27 cellular contexts compared by ENCODE assay signal in genomic region chr10:33616921-33617320, GRCh38.
DNase-seq lines count a peak whose midpoint lies in the region; FAIRE-seq and TF ChIP-seq lines count a peak whose summit lies in the region.
"Had no signal": no experiment of that assay in that cellular context is flagged by ENCODE, and none has a peak within 500 bp of the region (broad histone marks: within the 10 kb centered on the region; RNA-seq: fewer than 3 reads in every experiment).

No MANE protein-coding gene starts in this region.

- TF ChIP-seq CTCF in HEK293 (tag by site-specific recombination; IDR thresholded peaks at IDR 0.05) (no peak), astrocyte (IDR thresholded peaks at IDR 0.05; ENCODE audit: insufficient read depth, low read depth, low read length) (no peak), fibroblast of villous mesenchyme (IDR thresholded peaks at IDR 0.05; ENCODE audit: insufficient read depth, low read depth, low read length) (no peak), osteocyte (IDR thresholded peaks at IDR 0.05) (no peak)

- no peaks in the 10 kb centered on the region for H3K27me3 ChIP-seq in astrocyte (ENCODE audit: insufficient read depth, low read length)
- no peaks in the 10 kb centered on the region for H3K27me3 ChIP-seq in CD8-positive, alpha-beta memory T cell (ENCODE audit: insufficient read depth, low read length, poor library complexity, severe bottlenecking)
- H3K27me3 ChIP-seq: BLaER1 treated with 17β-estradiol and CSF1 and Interleukin-3, amounts not matched to agents 10 nM and 100 nM; esophagus muscularis mucosa; right atrium auricular region had no signal

- H3K27me3 Mint-ChIP-seq in astrocyte (ENCODE audit: low read depth, unreplicated experiment) (peaks cover 6% of the 10 kb centered on the region), osteocyte (ENCODE audit: unreplicated experiment) (peaks cover 27% of the 10 kb centered on the region)
- H3K27me3 Mint-ChIP-seq in CD8-positive, alpha-beta memory T cell: no peaks in the 10 kb centered on the region
- H3K27me3 Mint-ChIP-seq in activated naive CD4-positive, alpha-beta T cell treated with anti-CD3 and anti-CD28 coated beads for 36 hours (ENCODE audit: low read depth): peaks cover 11% of the 10 kb centered on the region
- H3K27me3 Mint-ChIP-seq: stimulated activated memory B cell treated with anti-CD40 and anti-IgM and Interleukin-4, amounts not matched to agents 10 μg/mL and 1 μg/mL and 100 μg/mL, for 72 hours had no signal

- H3K4me1 Mint-ChIP-seq in astrocyte (ENCODE audit: low read depth, unreplicated experiment) (peaks cover 14% of the 10 kb centered on the region), osteocyte (ENCODE audit: unreplicated experiment) (peaks cover 8% of the 10 kb centered on the region)
- peaks cover 4 to 13% (median 9%) of the 10 kb centered on the region in 3 donors for H3K4me1 Mint-ChIP-seq in CD8-positive, alpha-beta memory T cell
- no peaks in the 10 kb centered on the region for H3K4me1 Mint-ChIP-seq in activated naive CD4-positive, alpha-beta T cell treated with anti-CD3 and anti-CD28 coated beads for 36 hours (ENCODE audit: low read depth)
- H3K4me1 Mint-ChIP-seq: stimulated activated memory B cell treated with anti-CD40 and anti-IgM and Interleukin-4, amounts not matched to agents 10 μg/mL and 1 μg/mL and 100 μg/mL, for 72 hours had no signal

- H3K4me1 ChIP-seq in HEK293 (ENCODE audit: control insufficient read depth, insufficient read depth, low read length) (no peaks in the 10 kb centered on the region), astrocyte (ENCODE audit: insufficient read depth, low read length) (no peaks in the 10 kb centered on the region)
- H3K4me1 ChIP-seq in CD8-positive, alpha-beta memory T cell (ENCODE audit: insufficient read depth, low read length): no peaks in the 10 kb centered on the region
- H3K4me1 ChIP-seq: parathyroid adenoma had no signal

- CTCF ChIA-PET in HEK293 (lab: Yijun Ruan, JAX): interaction anchor here (0.6 kb wide), 1 partner anchor 98 kb away, joined by 4 read pairs; no protein-coding TSS in a partner anchor
- CTCF ChIA-PET in CD8-positive, alpha-beta memory T cell (lab: Charles Lee): no interaction called here
- CTCF ChIA-PET in activated naive CD4-positive, alpha-beta T cell treated with anti-CD3 and anti-CD28 coated beads for 36 hours (lab: Charles Lee): no interaction called here

- no peaks in the 10 kb centered on the region for H3K79me2 ChIP-seq in astrocyte (ENCODE audit: insufficient read depth, low read length)
- H3K79me2 ChIP-seq: parathyroid adenoma had no signal

- no peak overlapping the region for H3K4me2 ChIP-seq in astrocyte (ENCODE audit: low read length)

- DNase-seq in astrocyte (ENCODE audit: low read depth) (peak; percentile 7), fibroblast of villous mesenchyme (ENCODE audit: low read depth) (peak; percentile 16), osteocyte (ENCODE audit: extremely low spot score, unreplicated experiment) (peak; percentile 4), epidermal melanocyte (ENCODE audit: insufficient read length, low spot score) (no peak), SHP77 (lab: John Stamatoyannopoulos, UW) (no peak)
- DNase-seq in CD8-positive, alpha-beta memory T cell: no peak
- no peak for DNase-seq in activated naive CD4-positive, alpha-beta T cell treated with anti-CD3 and anti-CD28 coated beads for 36 hours
- DNase-seq: activated CD4-positive, alpha-beta T cell treated with anti-CD3 and anti-CD28 coated beads for 48 hours; activated CD8-positive, alpha-beta memory T cell treated with anti-CD3 and anti-CD28 coated beads for 24 hours; activated T-cell treated with anti-CD3 and anti-CD28 coated beads, Interleukin-2, amount 50 U/mL, for 1 hour; cortex of kidney; lower lobe of right lung; mucosa of descending colon; NCI-H1436 treated with DMSO at 0.1 percent for 48 hours; NCI-H2107; nephron progenitor cell; stimulated activated CD4-positive, alpha-beta T cell treated with anti-CD3 and anti-CD28 coated beads, Interleukin-4, amount 100 ng/mL, for 24 hours; T-helper 2 cell had no signal

- no peak overlapping the region for H3K9ac ChIP-seq in astrocyte (ENCODE audit: low read length)
- H3K9ac ChIP-seq: BLaER1 treated with 17β-estradiol and CSF1 and Interleukin-3, amounts not matched to agents 10 nM and 100 nM; parathyroid adenoma had no signal

- H3K27ac Mint-ChIP-seq in astrocyte (ENCODE audit: unreplicated experiment): no peak overlapping the region
- no peak overlapping the region for H3K27ac Mint-ChIP-seq in osteocyte (ENCODE audit: unreplicated experiment)
- H3K27ac Mint-ChIP-seq in CD8-positive, alpha-beta memory T cell: no peak overlapping the region
- H3K27ac Mint-ChIP-seq in activated naive CD4-positive, alpha-beta T cell treated with anti-CD3 and anti-CD28 coated beads for 36 hours: no peak overlapping the region
- H3K27ac Mint-ChIP-seq: nephron progenitor cell; stimulated activated memory B cell treated with anti-CD40 and anti-IgM and Interleukin-4, amounts not matched to agents 10 μg/mL and 1 μg/mL and 100 μg/mL, for 72 hours had no signal

- POLR2A ChIA-PET in HEK293 (lab: Yijun Ruan, JAX): no interaction called here
- POLR2A ChIA-PET in CD8-positive, alpha-beta memory T cell (lab: Charles Lee): no interaction called here

- peaks cover 9% of the 10 kb centered on the region for H3K9me3 Mint-ChIP-seq in astrocyte (ENCODE audit: unreplicated experiment)
- no peaks in the 10 kb centered on the region for H3K9me3 Mint-ChIP-seq in osteocyte (ENCODE audit: unreplicated experiment)
- peaks cover 0 to 8% (median 5%) of the 10 kb centered on the region in 5 donors for H3K9me3 Mint-ChIP-seq in CD8-positive, alpha-beta memory T cell
- peaks cover 7% of the 10 kb centered on the region for H3K9me3 Mint-ChIP-seq in activated naive CD4-positive, alpha-beta T cell treated with anti-CD3 and anti-CD28 coated beads for 36 hours

- H3K4me3 Mint-ChIP-seq in astrocyte (ENCODE audit: unreplicated experiment) (no peak overlapping the region), osteocyte (ENCODE audit: unreplicated experiment) (no peak overlapping the region)
- H3K4me3 Mint-ChIP-seq in CD8-positive, alpha-beta memory T cell: no peak overlapping the region
- H3K4me3 Mint-ChIP-seq in activated naive CD4-positive, alpha-beta T cell treated with anti-CD3 and anti-CD28 coated beads for 36 hours: no peak overlapping the region
- H3K4me3 Mint-ChIP-seq: nephron progenitor cell; stimulated activated memory B cell treated with anti-CD40 and anti-IgM and Interleukin-4, amounts not matched to agents 10 μg/mL and 1 μg/mL and 100 μg/mL, for 72 hours had no signal

- no peaks in the 10 kb centered on the region for H3K9me3 ChIP-seq in HEK293 (ENCODE audit: control insufficient read depth, insufficient read depth, low read depth, low read length)
- no peaks in the 10 kb centered on the region for H3K9me3 ChIP-seq in astrocyte (ENCODE audit: insufficient read depth, low read depth, low read length)
- H3K9me3 ChIP-seq in CD8-positive, alpha-beta memory T cell (ENCODE audit: low read length): no peaks in the 10 kb centered on the region
- H3K9me3 ChIP-seq: lower lobe of right lung, mucosa of descending colon had no signal

- no peak for FAIRE-seq in astrocyte (lab: Jason Lieb, UNC)
- FAIRE-seq: keratinocyte, urothelium cell line had no signal

- H2AFZ ChIP-seq in astrocyte (ENCODE audit: low read depth, low read length): no peak overlapping the region
- H2AFZ ChIP-seq: parathyroid adenoma had no signal

- no peaks in the 10 kb centered on the region for H4K20me1 ChIP-seq in astrocyte (ENCODE audit: insufficient read depth, low read length)
- H4K20me1 ChIP-seq: BLaER1 treated with 17β-estradiol and CSF1 and Interleukin-3, amounts not matched to agents 10 nM and 100 nM had no signal

- H3K4me3 ChIP-seq in HEK293 (ENCODE audit: low read depth, low read length) (no peak overlapping the region), astrocyte (ENCODE audit: insufficient read depth, low read depth, low read length) (no peak overlapping the region), fibroblast of villous mesenchyme (ENCODE audit: low read depth, low read length) (no peak overlapping the region)
- no peak overlapping the region for H3K4me3 ChIP-seq in CD8-positive, alpha-beta memory T cell (ENCODE audit: low read length)
- H3K4me3 ChIP-seq: BLaER1 treated with 17β-estradiol and CSF1 and Interleukin-3, amounts not matched to agents 10 nM and 100 nM; esophagus muscularis mucosa; lower lobe of right lung; mucosa of descending colon; right atrium auricular region had no signal

- H3K36me3 Mint-ChIP-seq in astrocyte (ENCODE audit: low read depth, unreplicated experiment) (no peaks in the 10 kb centered on the region), osteocyte (ENCODE audit: unreplicated experiment) (no peaks in the 10 kb centered on the region)
- H3K36me3 Mint-ChIP-seq in CD8-positive, alpha-beta memory T cell: peaks cover 0 to 3% (median 1%) of the 10 kb centered on the region in 3 donors
- no peaks in the 10 kb centered on the region for H3K36me3 Mint-ChIP-seq in activated naive CD4-positive, alpha-beta T cell treated with anti-CD3 and anti-CD28 coated beads for 36 hours (ENCODE audit: low read depth)
- H3K36me3 Mint-ChIP-seq: stimulated activated memory B cell treated with anti-CD40 and anti-IgM and Interleukin-4, amounts not matched to agents 10 μg/mL and 1 μg/mL and 100 μg/mL, for 72 hours had no signal

- H3K36me3 ChIP-seq in HEK293 (ENCODE audit: control insufficient read depth in 2 of 2, insufficient read depth in 1 of 2, low read length in 2 of 2) (no peaks in the 10 kb centered on the region), astrocyte (ENCODE audit: insufficient read depth, low read length) (no peaks in the 10 kb centered on the region)
- no peaks in the 10 kb centered on the region for H3K36me3 ChIP-seq in CD8-positive, alpha-beta memory T cell (ENCODE audit: insufficient read depth, low read length)
- H3K36me3 ChIP-seq: esophagus muscularis mucosa, lower lobe of right lung, right atrium auricular region had no signal

- H3K27ac ChIP-seq in HEK293 (ENCODE audit: extremely low read depth, low read depth, low read length) (no peak overlapping the region), astrocyte (ENCODE audit: low read depth, low read length) (no peak overlapping the region)
- H3K27ac ChIP-seq in CD8-positive, alpha-beta memory T cell (ENCODE audit: low read depth, low read length): no peak overlapping the region
- H3K27ac ChIP-seq: esophagus muscularis mucosa, lower lobe of right lung, parathyroid adenoma, right atrium auricular region, VCaP had no signal

- intact Hi-C loops in activated naive CD4-positive, alpha-beta T cell treated with anti-CD3 and anti-CD28 coated beads for 36 hours (cut with micrococcal nuclease): no loop called here

TF ChIP-seq in HEK293, 187 proteins besides CTCF, POLR2A, EP300 and RAD21:
- TF ChIP-seq ZNF670 (tag by site-specific recombination; IDR thresholded peaks at IDR 0.05; ENCODE audit: low read depth) (no peak), ZBTB17 (tag by site-specific recombination; IDR thresholded peaks at IDR 0.05) (peak; percentile 29; the same call in 1 of the 2 replicates), ZNF335 (tag by site-specific recombination; conservative IDR thresholded peaks at IDR 0.05) (0 out of 2 replicates have a peak, but pooled peaks have one; percentile 38)

Comparison
In these comparisons a context has a peak if more than half of its experiments do, and no peak if none do; other contexts are left out.
1. DNase-seq: peak in astrocyte (single experiment), fibroblast of villous mesenchyme (single experiment) and osteocyte (single experiment); none in CD8-positive, alpha-beta memory T cell (0 of 5), epidermal melanocyte (single experiment), SHP77 (0 of 2) and activated naive CD4-positive, alpha-beta T cell treated with anti-CD3 and anti-CD28 coated beads for 36 hours (single experiment).